In genomic region chr10:114042895-114043531, GRCh38 we compare ENCODE assay signal across 8 cellular contexts. TPM values are rescaled to one million over a fixed set of nuclear protein-coding genes. Genes with fewer than 3 reads are reported as not detected.
DNase-seq lines count a peak whose midpoint lies in the region; ATAC-seq and TF ChIP-seq lines count a peak whose summit lies in the region.

No MANE protein-coding gene starts in this region.

- no peaks in the 10 kb centered on the region for H3K9me3 ChIP-seq in endodermal cell (ENCODE audit: control insufficient read depth, low read length)
- no peaks in the 10 kb centered on the region for H3K9me3 ChIP-seq in mononuclear cell (ENCODE audit: low read depth, low read length)
- H3K9me3 ChIP-seq in upper lobe of right lung = no peaks in the 10 kb centered on the region

- no peak overlapping the region for H3K27ac ChIP-seq in endodermal cell (ENCODE audit: low read depth, low read length)
- H3K27ac ChIP-seq in upper lobe of right lung = peak overlapping the region; percentile 83

- no peaks in the 10 kb centered on the region for H3K4me1 ChIP-seq in endodermal cell (ENCODE audit: control insufficient read depth, insufficient read depth, low read length)
- H3K4me1 ChIP-seq in mononuclear cell (ENCODE audit: insufficient read depth, low read length) = peaks cover 29% of the 10 kb centered on the region
- H3K4me1 ChIP-seq in upper lobe of right lung = no peaks in the 10 kb centered on the region

- ATAC-seq in HG03342 (IDR thresholded peaks at IDR 0.05; ENCODE audit: unreplicated experiment) (peak; percentile 38), upper lobe of right lung (peak; percentile 70), GM21717 (IDR thresholded peaks at IDR 0.05; ENCODE audit: unreplicated experiment) (no peak)

- intact Hi-C loops in upper lobe of right lung (cut with DNase I) = no loop called here

- no peak overlapping the region for H3K27ac Mint-ChIP-seq in endodermal cell

- H3K36me3 Mint-ChIP-seq in endodermal cell (ENCODE audit: low read depth) = no peaks in the 10 kb centered on the region

- DNase-seq in 8988T (peak; percentile 81), SW 1271 (lab: John Stamatoyannopoulos, UW) (peak; percentile 17 to 23), endodermal cell (peak; percentile 82), upper lobe of right lung (peak; percentile 82)

- TF ChIP-seq CTCF in endodermal cell (conservative IDR thresholded peaks at IDR 0.05) (no peak), upper lobe of right lung (IDR thresholded peaks at IDR 0.05) (no peak)

- 3 to 7% methylated on average over 10 to 38 of the region's 38 CpGs for WGBS in endodermal cell (ENCODE audit: insufficient coverage in 1 of 2, insufficient read length in 1 of 2), 2 experiments

- peaks cover 91% of the 10 kb centered on the region for H3K27me3 Mint-ChIP-seq in endodermal cell (ENCODE audit: insufficient read depth)

- peak overlapping the region; percentile 45 for H3K4me3 Mint-ChIP-seq in endodermal cell

- H3K36me3 ChIP-seq in endodermal cell (ENCODE audit: control insufficient read depth, insufficient read depth, low read length) (no peaks in the 10 kb centered on the region), upper lobe of right lung (no peaks in the 10 kb centered on the region)

- peaks cover 6% of the 10 kb centered on the region for H3K4me1 Mint-ChIP-seq in endodermal cell

- H3K9me3 Mint-ChIP-seq in endodermal cell = no peaks in the 10 kb centered on the region

- no peak overlapping the region for H3K9ac ChIP-seq in endodermal cell (ENCODE audit: extremely low read depth, low read length, poor library complexity, severe bottlenecking)

- H3K4me3 ChIP-seq in GM08714 (ENCODE audit: low read length) (peak overlapping the region; percentile 35; the same call in 1 of the 2 replicates), endodermal cell (ENCODE audit: low read length) (peak overlapping the region; percentile 62), mononuclear cell (ENCODE audit: low read length) (peak overlapping the region; percentile 16), upper lobe of right lung (peak overlapping the region; percentile 55)

- H3K27me3 ChIP-seq in endodermal cell (ENCODE audit: control insufficient read depth, insufficient read depth, low read length, poor library complexity, severe bottlenecking) = peaks cover 96% of the 10 kb centered on the region
- H3K27me3 ChIP-seq in mononuclear cell (ENCODE audit: insufficient read depth, low read length) = peaks cover 79% of the 10 kb centered on the region
- peaks cover 19% of the 10 kb centered on the region for H3K27me3 ChIP-seq in upper lobe of right lung

RNA-seq across cellular contexts. Expression of gene ADRB1, which starts 0.7 kb away (rescaled TPM):
- total RNA-seq in endodermal cell (not detected), mononuclear cell (2.4 TPM), upper lobe of right lung (18.6 TPM)
- 0.11 TPM for polyA plus RNA-seq in endodermal cell (2013, experiment 1 of 2)
- polyA plus RNA-seq in endodermal cell (2013, experiment 2 of 2) = not detected

Comparison
In these comparisons a context has a peak if more than half of its experiments do, and no peak if none do; other contexts are left out.
1. DNase-seq: peak in every context shown above with its lines; median percentile 82 in endodermal cell; 82 in upper lobe of right lung; 81 in 8988T; 20 in SW 1271.